In genomic region chr5:132102101-132102701, GRCh38 we compare ENCODE assay signal across 1 cellular context.
A peak's percentile ranks its signal among the peaks of the same experiment; 100 is the strongest.
TF ChIP-seq lines count a peak whose summit lies in the region.

No MANE protein-coding gene starts in this region.

TF ChIP-seq in HCT116, 20 proteins besides CTCF, POLR2A, EP300 and RAD21 (continued from another document):
- TF ChIP-seq ZNF274 (IDR thresholded peaks at IDR 0.05; ENCODE audit: low read depth, low read length) (no peak), EZH2 (IDR thresholded peaks at IDR 0.05) (no peak), FOSL1 (IDR thresholded peaks at IDR 0.05; ENCODE audit: low read depth) (peak; percentile 33; the same call in 1 of the 2 replicates), ELF1 (IDR thresholded peaks at IDR 0.05; ENCODE audit: borderline replicate concordance, low read depth) (no peak)
